ENCODE assay signal across 11 cellular contexts in genomic region chr9:130535818-130536521, GRCh38. TPM values are rescaled to one million over a fixed set of nuclear protein-coding genes. Genes with fewer than 3 reads are reported as not detected.
A peak's percentile ranks its signal among the peaks of the same experiment; 100 is the strongest.
DNase-seq lines count a peak whose midpoint lies in the region; ATAC-seq lines count a peak whose summit lies in the region.
"Had no signal": no experiment of that assay in that cellular context is flagged by ENCODE, and none has a peak within 500 bp of the region (broad histone marks: within the 10 kb centered on the region; RNA-seq: fewer than 3 reads in every experiment).

No MANE protein-coding gene starts in this region.

- H3K79me2 ChIP-seq in ACC112 (ENCODE audit: control insufficient read depth, insufficient read depth, low read length, unreplicated experiment) = no peaks in the 10 kb centered on the region

- peak; percentile 94 for DNase-seq in NCI-H1092 (lab: John Stamatoyannopoulos, UW)
- peak; percentile 81 for DNase-seq in amniotic epithelial cell (ENCODE audit: low read depth)
- peak; percentile 17 for DNase-seq in inferior parietal cortex (ENCODE audit: extremely low spot score)
- no peak for DNase-seq in cortex of kidney (lab: John Stamatoyannopoulos, UW)
- DNase-seq in activated CD4-positive, alpha-beta T cell treated with anti-CD3 and anti-CD28 coated beads, Interleukin-2, amount 50 U/mL, for 48 hours = no peak
- DNase-seq: CD4-positive, CD25-positive, alpha-beta regulatory T cell had no signal

- no peaks in the 10 kb centered on the region for H3K36me3 ChIP-seq in ACC112 (ENCODE audit: insufficient read depth, low read length)
- H3K36me3 ChIP-seq: upper lobe of left lung had no signal

- H3K27me3 ChIP-seq in ACC112 (ENCODE audit: insufficient read depth, low read length) = no peaks in the 10 kb centered on the region

- no peak overlapping the region for H3K27ac ChIP-seq in ACC112 (ENCODE audit: low read depth, low read length)
- H3K27ac ChIP-seq: upper lobe of left lung had no signal

- peaks cover 37% of the 10 kb centered on the region for H3K4me1 ChIP-seq in ACC112 (ENCODE audit: control insufficient read depth, insufficient read depth, low read length, unreplicated experiment)

- H3K4me3 ChIP-seq in ACC112 (ENCODE audit: low read depth, low read length) = peak overlapping the region; percentile 12; the same call in 1 of the 2 replicates
- H3K4me3 ChIP-seq: lung, upper lobe of left lung had no signal

- H2AFZ ChIP-seq in ACC112 (ENCODE audit: low read length, unreplicated experiment) = no peak overlapping the region

- ATAC-seq in HG02870 (IDR thresholded peaks at IDR 0.05; ENCODE audit: unreplicated experiment) (no peak), esophagus mucosa (no peak)

RNA-seq across cellular contexts. Expression of gene FUBP3, which starts 43.4 kb away (rescaled TPM):
- 29.2 TPM for total RNA-seq in esophagus mucosa

Comparison
In these comparisons a context has a peak if more than half of its experiments do, and no peak if none do; other contexts are left out.
1. DNase-seq: peak in NCI-H1092 (single experiment), amniotic epithelial cell (single experiment) and inferior parietal cortex (single experiment); none in cortex of kidney (single experiment) and activated CD4-positive, alpha-beta T cell treated with anti-CD3 and anti-CD28 coated beads, Interleukin-2, amount 50 U/mL, for 48 hours (0 of 2).